Comparison of ENCODE assay signal across 1 cellular context in the genomic region with DNA sequence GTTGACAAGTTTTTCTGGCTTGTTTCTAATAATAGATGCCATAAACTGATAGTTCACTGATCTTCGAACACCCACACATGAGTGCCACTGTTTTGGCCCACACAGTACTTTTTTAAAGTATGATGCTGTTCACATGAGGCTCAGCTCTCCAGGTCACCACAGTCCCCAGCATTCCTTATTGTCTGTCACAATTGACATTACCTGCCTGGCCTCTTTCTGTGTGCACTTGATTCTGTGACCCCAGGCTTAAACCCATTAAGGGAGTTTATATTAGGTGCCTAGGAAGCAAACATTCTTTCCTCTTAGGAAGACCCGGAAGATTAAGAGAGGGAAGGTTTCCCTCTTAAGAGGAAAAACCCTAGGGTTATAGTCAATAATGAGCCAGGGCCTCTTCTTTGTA.
TF ChIP-seq lines count a peak whose summit lies in the region.

No MANE protein-coding gene starts in this region.

TF ChIP-seq in GM23338, 12 proteins besides CTCF, POLR2A, EP300 and RAD21:
- no peak for TF ChIP-seq ZNF462 (CRISPR knock-in tag; IDR thresholded peaks at IDR 0.05)
- no peak for TF ChIP-seq EZH2phosphoT487 (IDR thresholded peaks at IDR 0.05; ENCODE audit: unreplicated experiment)
- no peak for TF ChIP-seq CREB1 (CRISPR knock-in tag; IDR thresholded peaks at IDR 0.05; ENCODE audit: low read depth)
- TF ChIP-seq NANOG (IDR thresholded peaks at IDR 0.05; ENCODE audit: borderline replicate concordance) = no peak
- no peak for TF ChIP-seq POLR2AphosphoS5 (IDR thresholded peaks at IDR 0.05; ENCODE audit: low read depth)
- TF ChIP-seq REST (IDR thresholded peaks at IDR 0.05; ENCODE audit: unreplicated experiment) = no peak
